Comparison of ENCODE assay signal across 1 cellular context in genomic region chr12:8031872-8032241, GRCh38.
TF ChIP-seq lines count a peak whose summit lies in the region.

No MANE protein-coding gene starts in this region.

TF ChIP-seq in GM12878, 131 proteins besides CTCF, POLR2A, EP300 and RAD21:
- TF ChIP-seq USF2 (IDR thresholded peaks at IDR 0.05; ENCODE audit: borderline replicate concordance, low read depth, low read length) = no peak
- no peak for TF ChIP-seq PBX3 (IDR thresholded peaks at IDR 0.05; ENCODE audit: insufficient replicate concordance, low read depth, low read length)
